In the genomic region with DNA sequence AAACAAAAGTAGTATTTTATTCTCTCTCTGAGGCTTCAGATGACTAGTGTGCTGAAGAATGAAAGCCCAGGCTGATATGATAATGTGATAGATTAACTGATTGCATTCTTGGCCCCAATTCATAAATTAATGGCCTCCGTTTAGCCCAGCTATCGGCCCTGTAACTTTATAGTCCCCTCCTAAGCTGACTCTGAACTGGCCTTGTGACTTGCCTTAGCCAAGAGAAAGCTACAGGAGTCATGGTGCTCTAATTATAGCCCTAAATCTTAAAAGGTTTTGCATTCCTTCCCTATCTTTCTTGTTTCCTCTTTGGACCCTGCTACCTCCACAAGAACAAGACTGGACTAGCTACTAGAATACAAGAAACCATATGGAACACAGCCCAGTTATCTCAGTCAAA, we compare ENCODE assay signal across 18 cellular contexts.
DNase-seq lines count a peak whose midpoint lies in the region; ATAC-seq, FAIRE-seq and TF ChIP-seq lines count a peak whose summit lies in the region.
"Had no signal": no experiment of that assay in that cellular context is flagged by ENCODE, and none has a peak within 500 bp of the region (broad histone marks: within the 10 kb centered on the region; RNA-seq: fewer than 3 reads in every experiment).

No MANE protein-coding gene starts in this region.

- H2AFZ ChIP-seq in mammary epithelial cell (ENCODE audit: low read depth, low read length) (peak overlapping the region; percentile 65), astrocyte (ENCODE audit: low read depth, low read length) (no peak overlapping the region)
- H2AFZ ChIP-seq: GM23248 had no signal

- H3K9me3 ChIP-seq in mammary epithelial cell (replicated peaks; ENCODE audit: insufficient read depth, low read length) = no peaks in the 10 kb centered on the region
- no peaks in the 10 kb centered on the region for H3K9me3 ChIP-seq in breast epithelium
- H3K9me3 ChIP-seq in astrocyte (ENCODE audit: insufficient read depth, low read depth, low read length) = no peaks in the 10 kb centered on the region
- H3K9me3 ChIP-seq: Caco-2 had no signal

- H3K36me3 Mint-ChIP-seq in astrocyte (ENCODE audit: low read depth, unreplicated experiment) = no peaks in the 10 kb centered on the region
- H3K36me3 Mint-ChIP-seq: CD14-positive monocyte; CD8-positive, alpha-beta T cell had no signal

- CTCF ChIA-PET in mammary epithelial cell (lab: Charles Lee; ENCODE audit: low non-redundant PET) = no interaction called here

- H3K4me3 Mint-ChIP-seq in astrocyte (ENCODE audit: unreplicated experiment) = no peak overlapping the region
- H3K4me3 Mint-ChIP-seq: CD14-positive monocyte; CD8-positive, alpha-beta T cell had no signal

- 75% methylated on average over 2 of the region's 2 CpGs for WGBS in mammary epithelial cell (ENCODE audit: low coverage, missing lambda C conversion rate)

- dilution Hi-C loops in mammary epithelial cell (cut with HindIII; ENCODE audit: low sequenced_read_pairs) = no loop called here

- no peaks in the 10 kb centered on the region for H3K27me3 Mint-ChIP-seq in astrocyte (ENCODE audit: low read depth, unreplicated experiment)

- intact Hi-C loops in mammary epithelial cell (cut with micrococcal nuclease) (no loop called here), breast epithelium (cut with DNase I; ENCODE audit: low total_unique reads) (no loop called here)

- no peak overlapping the region for H3K4me3 ChIP-seq in mammary epithelial cell (replicated peaks in 1 of 3; ENCODE audit: insufficient read depth in 1 of 3, low read depth in 2 of 3, low read length in 3 of 3)
- H3K4me3 ChIP-seq in breast epithelium = no peak overlapping the region
- no peak overlapping the region for H3K4me3 ChIP-seq in astrocyte (ENCODE audit: insufficient read depth, low read depth, low read length)
- no peak overlapping the region for H3K4me3 ChIP-seq in fibroblast of the aortic adventitia (ENCODE audit: low read depth, low read length)
- H3K4me3 ChIP-seq in retinal pigment epithelial cell (ENCODE audit: low read length) = no peak overlapping the region
- H3K4me3 ChIP-seq: GM23248 had no signal

- no peak for FAIRE-seq in astrocyte (lab: Jason Lieb, UNC)
- FAIRE-seq: GM18507, H54 had no signal

- DNase-seq in mammary epithelial cell (no peak), breast epithelium (ENCODE audit: low spot score in 2 of 2) (no peak), astrocyte (ENCODE audit: low read depth) (peak; percentile 63), fibroblast of the aortic adventitia (ENCODE audit: low read depth) (peak; percentile 45), retinal pigment epithelial cell (ENCODE audit: low read depth) (peak; percentile 48), COLO829 (ENCODE audit: low spot score) (no peak), inferior parietal cortex (ENCODE audit: extremely low spot score) (no peak)
- DNase-seq: Caco-2; CD8-positive, alpha-beta T cell; DND-41; GM23248 had no signal

- BruUV-seq in mammary epithelial cell (replicated peaks; lab: Mats Ljungman, UMichigan) = no TSS peak

- ATAC-seq in GM18868 (IDR thresholded peaks at IDR 0.05; ENCODE audit: unreplicated experiment) = no peak
- ATAC-seq: CD8-positive, alpha-beta T cell; HCT116 had no signal

- H3K4me1 ChIP-seq in mammary epithelial cell (ENCODE audit: insufficient read depth, low read length) (peaks cover 31% of the 10 kb centered on the region), breast epithelium (no peaks in the 10 kb centered on the region), astrocyte (ENCODE audit: insufficient read depth, low read length) (peaks cover 4% of the 10 kb centered on the region)
- H3K4me1 ChIP-seq: Caco-2 had no signal

- no peaks in the 10 kb centered on the region for H3K36me3 ChIP-seq in mammary epithelial cell (ENCODE audit: insufficient read depth, low read length)
- no peaks in the 10 kb centered on the region for H3K36me3 ChIP-seq in breast epithelium
- H3K36me3 ChIP-seq in astrocyte (ENCODE audit: insufficient read depth, low read length) = no peaks in the 10 kb centered on the region

- H4K20me1 ChIP-seq in mammary epithelial cell (ENCODE audit: insufficient read depth, low read length) (no peaks in the 10 kb centered on the region), astrocyte (ENCODE audit: insufficient read depth, low read length) (no peaks in the 10 kb centered on the region)

- H3K27ac Mint-ChIP-seq in astrocyte (ENCODE audit: unreplicated experiment) = no peak overlapping the region
- H3K27ac Mint-ChIP-seq: CD14-positive monocyte; CD8-positive, alpha-beta T cell had no signal

- no peaks in the 10 kb centered on the region for H3K9me3 Mint-ChIP-seq in astrocyte (ENCODE audit: unreplicated experiment)

- H3K9ac ChIP-seq in mammary epithelial cell (ENCODE audit: insufficient read depth, low read length) (no peak overlapping the region), astrocyte (ENCODE audit: low read length) (no peak overlapping the region)
- H3K9ac ChIP-seq: GM23248 had no signal

- H3K4me2 ChIP-seq in mammary epithelial cell (ENCODE audit: insufficient read depth, low read depth, low read length) (peak overlapping the region; percentile 26), astrocyte (ENCODE audit: low read length) (no peak overlapping the region)

- H3K79me2 ChIP-seq in mammary epithelial cell (ENCODE audit: insufficient read depth, low read length) (no peaks in the 10 kb centered on the region), astrocyte (ENCODE audit: insufficient read depth, low read length) (no peaks in the 10 kb centered on the region)

- no peak for TF ChIP-seq POLR2A in breast epithelium (IDR thresholded peaks at IDR 0.05)

- H3K27ac ChIP-seq in mammary epithelial cell (ENCODE audit: insufficient read depth, low read depth, low read length) (no peak overlapping the region), breast epithelium (no peak overlapping the region), astrocyte (ENCODE audit: low read depth, low read length) (no peak overlapping the region)
- H3K27ac ChIP-seq: 22Rv1, GM23248, HL-60 had no signal

- TF ChIP-seq CTCF in mammary epithelial cell (conservative IDR thresholded peaks at IDR 0.05 in 1 of 2, IDR thresholded peaks at IDR 0.05 in 1 of 2; ENCODE audit: extremely low read depth in 1 of 2, insufficient read depth in 1 of 2, low read depth in 1 of 2, low read length in 2 of 2) (no peak), breast epithelium (IDR thresholded peaks at IDR 0.05) (no peak), astrocyte (IDR thresholded peaks at IDR 0.05; ENCODE audit: insufficient read depth, low read depth, low read length) (no peak), fibroblast of the aortic adventitia (IDR thresholded peaks at IDR 0.05; ENCODE audit: insufficient read depth, low read length) (no peak), retinal pigment epithelial cell (conservative IDR thresholded peaks at IDR 0.05; ENCODE audit: low read depth, low read length) (no peak)

- in situ Hi-C loops in mammary epithelial cell (cut with MboI; ENCODE audit: low sequenced_read_pairs in 2 of 2) = no loop called here

- H3K27me3 ChIP-seq in mammary epithelial cell (ENCODE audit: insufficient read depth, low read length) (no peaks in the 10 kb centered on the region), breast epithelium (no peaks in the 10 kb centered on the region), astrocyte (ENCODE audit: insufficient read depth, low read length) (no peaks in the 10 kb centered on the region)

- peaks cover 20% of the 10 kb centered on the region for H3K4me1 Mint-ChIP-seq in astrocyte (ENCODE audit: low read depth, unreplicated experiment)
- H3K4me1 Mint-ChIP-seq: CD14-positive monocyte had no signal

Comparison
In these comparisons a context has a peak if more than half of its experiments do, and no peak if none do; other contexts are left out.
1. DNase-seq: peak in astrocyte (single experiment), fibroblast of the aortic adventitia (single experiment) and retinal pigment epithelial cell (single experiment); none in mammary epithelial cell (single experiment), breast epithelium (0 of 2), COLO829 (single experiment) and inferior parietal cortex (single experiment).